14 cellular contexts compared by ENCODE assay signal in genomic region chr14:73105050-73105449, GRCh38.
"Had no signal": no experiment of that assay in that cellular context is flagged by ENCODE, and none has a peak within 500 bp of the region (broad histone marks: within the 10 kb centered on the region; RNA-seq: fewer than 3 reads in every experiment).

No MANE protein-coding gene starts in this region.

- ATAC-seq: activated CD8-positive, alpha-beta T cell treated with anti-CD3 and anti-CD28 coated beads, Interleukin-2, amount 10 ng/mL, durations not matched to agents 7 days and 5 days; activated naive CD8-positive, alpha-beta T cell treated with anti-CD3 and anti-CD28 coated beads, Interleukin-2, amount 50 U/mL, for 24 hours; right cardiac atrium; stimulated activated naive CD8-positive, alpha-beta T cell treated with anti-CD3 and anti-CD28 coated beads, Interleukin-15, Interleukin-2, amounts not matched to agents 100 U/mL and 50 U/mL, for 24 hours had no signal

- H3K9me3 Mint-ChIP-seq: activated naive CD4-positive, alpha-beta T cell treated with anti-CD3 and anti-CD28 coated beads, Interleukin-2, amount 10 ng/mL, durations not matched to agents 7 days and 5 days; activated naive CD8-positive, alpha-beta T cell treated with anti-CD3 and anti-CD28 coated beads, Interleukin-2, amount 50 U/mL, for 24 hours; activated T-cell treated with anti-CD3 and anti-CD28 coated beads, Interleukin-2, amount 50 U/mL, for 24 hours had no signal

- DNase-seq: activated CD4-positive, alpha-beta T cell treated with anti-CD3 and anti-CD28 coated beads for 48 hours; activated CD8-positive, alpha-beta T cell treated with anti-CD3 and anti-CD28 coated beads, Interleukin-2, amount 10 ng/mL, durations not matched to agents 7 days and 5 days; activated effector memory CD4-positive, alpha-beta T cell treated with Interleukin-2 at 50 U/mL for 16 hours; activated naive CD4-positive, alpha-beta T cell treated with anti-CD3 and anti-CD28 coated beads, Interleukin-2, amount 10 ng/mL, durations not matched to agents 7 days and 5 days; activated naive CD8-positive, alpha-beta T cell treated with anti-CD3 and anti-CD28 coated beads, Interleukin-2, amount 50 U/mL, for 24 hours; activated T-cell treated with anti-CD3 and anti-CD28 coated beads, Interleukin-2, amount 50 U/mL, for 24 hours; brain microvascular endothelial cell; central memory CD4-positive, alpha-beta T cell; dorsolateral prefrontal cortex; hypothalamus; right cardiac atrium; stimulated activated naive CD8-positive, alpha-beta T cell treated with anti-CD3 and anti-CD28 coated beads, Interleukin-15, Interleukin-2, amounts not matched to agents 100 U/mL and 50 U/mL, for 24 hours had no signal

- H3K9me3 ChIP-seq: tibial nerve, vagina had no signal

- H3K4me3 Mint-ChIP-seq: activated CD8-positive, alpha-beta T cell treated with anti-CD3 and anti-CD28 coated beads, Interleukin-2, amount 10 ng/mL, durations not matched to agents 7 days and 5 days; activated naive CD4-positive, alpha-beta T cell treated with anti-CD3 and anti-CD28 coated beads, Interleukin-2, amount 10 ng/mL, durations not matched to agents 7 days and 5 days; activated naive CD8-positive, alpha-beta T cell treated with anti-CD3 and anti-CD28 coated beads, Interleukin-2, amount 50 U/mL, for 24 hours; activated T-cell treated with anti-CD3 and anti-CD28 coated beads, Interleukin-2, amount 50 U/mL, for 24 hours had no signal

- H3K4me1 Mint-ChIP-seq: activated naive CD8-positive, alpha-beta T cell treated with anti-CD3 and anti-CD28 coated beads, Interleukin-2, amount 50 U/mL, for 24 hours had no signal

- H3K27me3 Mint-ChIP-seq: activated naive CD4-positive, alpha-beta T cell treated with anti-CD3 and anti-CD28 coated beads, Interleukin-2, amount 10 ng/mL, durations not matched to agents 7 days and 5 days; activated naive CD8-positive, alpha-beta T cell treated with anti-CD3 and anti-CD28 coated beads, Interleukin-2, amount 50 U/mL, for 24 hours; activated T-cell treated with anti-CD3 and anti-CD28 coated beads, Interleukin-2, amount 50 U/mL, for 24 hours had no signal

- H3K27ac Mint-ChIP-seq: activated naive CD4-positive, alpha-beta T cell treated with anti-CD3 and anti-CD28 coated beads, Interleukin-2, amount 10 ng/mL, durations not matched to agents 7 days and 5 days; activated naive CD8-positive, alpha-beta T cell treated with anti-CD3 and anti-CD28 coated beads, Interleukin-2, amount 50 U/mL, for 24 hours had no signal
